Comparison of ENCODE assay signal across 7 cellular contexts in the genomic region with DNA sequence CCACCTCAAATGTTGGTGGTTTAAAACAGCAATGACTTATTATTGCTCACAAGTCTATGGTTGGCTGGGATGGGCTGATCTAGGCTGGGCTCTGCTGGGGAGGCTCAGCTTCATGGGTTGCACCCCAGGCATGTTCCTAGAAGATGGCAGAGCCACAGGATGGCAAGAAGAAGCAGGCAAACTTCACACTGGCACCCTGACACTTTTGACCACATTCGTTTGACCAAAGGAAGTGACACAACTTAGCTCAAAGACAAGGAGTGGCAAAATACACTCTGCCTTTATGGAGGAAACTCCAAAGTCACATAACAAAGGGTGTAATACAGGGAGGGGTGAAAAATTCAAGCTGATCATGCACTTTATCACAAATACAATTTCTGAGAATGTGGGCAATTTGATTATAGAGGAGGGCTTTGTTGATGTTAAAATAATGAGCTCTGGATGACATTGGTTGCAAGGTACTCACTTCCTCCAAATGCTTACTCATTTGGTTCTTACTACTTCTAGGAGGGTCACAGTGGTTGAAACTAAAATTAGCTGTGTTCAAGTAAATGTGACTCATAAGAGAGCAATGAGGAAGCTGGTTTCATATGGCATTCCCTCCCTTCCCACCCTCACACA.
DNase-seq lines count a peak whose midpoint lies in the region; ATAC-seq and FAIRE-seq lines count a peak whose summit lies in the region.

No MANE protein-coding gene starts in this region.

- peak; percentile 82 for FAIRE-seq in HTR-8/SVneo (lab: Jason Lieb, UNC)

- H3K4me1 Mint-ChIP-seq in activated T-helper 17 cell treated with anti-CD3 and anti-CD28 coated beads, Interleukin-2, amount 50 U/mL, for 72 hours = peaks cover 12% of the 10 kb centered on the region

- ATAC-seq in GM18498 (IDR thresholded peaks at IDR 0.05; ENCODE audit: unreplicated experiment) = peak; percentile 98
- peak; percentile 98 for ATAC-seq in GM21576 (IDR thresholded peaks at IDR 0.05; ENCODE audit: unreplicated experiment)
- peak; percentile 88 for ATAC-seq in activated T-helper 17 cell treated with anti-CD3 and anti-CD28 coated beads, Interleukin-2, amount 50 U/mL, for 72 hours (replicated peaks)

- H3K27ac Mint-ChIP-seq in activated T-helper 17 cell treated with anti-CD3 and anti-CD28 coated beads, Interleukin-2, amount 50 U/mL, for 72 hours = peak overlapping the region; percentile 93

- no peaks in the 10 kb centered on the region for H3K36me3 Mint-ChIP-seq in activated T-helper 17 cell treated with anti-CD3 and anti-CD28 coated beads, Interleukin-2, amount 50 U/mL, for 72 hours (ENCODE audit: low read depth)

- H3K9me3 Mint-ChIP-seq in activated T-helper 17 cell treated with anti-CD3 and anti-CD28 coated beads, Interleukin-2, amount 50 U/mL, for 72 hours = no peaks in the 10 kb centered on the region

- H3K4me3 Mint-ChIP-seq in activated T-helper 17 cell treated with anti-CD3 and anti-CD28 coated beads, Interleukin-2, amount 50 U/mL, for 72 hours = peak overlapping the region; percentile 41

- H3K27me3 Mint-ChIP-seq in activated T-helper 17 cell treated with anti-CD3 and anti-CD28 coated beads, Interleukin-2, amount 50 U/mL, for 72 hours = peaks cover 16% of the 10 kb centered on the region

- DNase-seq in HTR-8/SVneo (ENCODE audit: insufficient read length, low spot score) = peak; percentile 67
- peak; percentile 14 to 85 for DNase-seq in lung microvascular endothelial cell (ENCODE audit: low read depth in 2 of 2)
- no peak for DNase-seq in NCI-H1105 (lab: John Stamatoyannopoulos, UW)
- DNase-seq in NCI-H524 (lab: John Stamatoyannopoulos, UW) = no peak

Comparison
In these comparisons a context has a peak if more than half of its experiments do, and no peak if none do; other contexts are left out.
1. DNase-seq: peak in HTR-8/SVneo (single experiment) and lung microvascular endothelial cell (2 of 2); none in NCI-H1105 (single experiment) and NCI-H524 (0 of 2).
2. Peak in every context shown above with its lines, with median percentiles within 50 percentile points of each other: ATAC-seq.